8 cellular contexts compared by ENCODE assay signal in genomic region chr3:52288674-52289073, GRCh38. TPM values are rescaled to one million over a fixed set of nuclear protein-coding genes. Genes with fewer than 3 reads are reported as not detected.
DNase-seq lines count a peak whose midpoint lies in the region; ATAC-seq, FAIRE-seq and TF ChIP-seq lines count a peak whose summit lies in the region.

No MANE protein-coding gene starts in this region.

- H3K36me3 ChIP-seq in SJSA1 (peaks cover 23% of the 10 kb centered on the region), esophagus squamous epithelium (peaks cover 0 to 37% (median 10%) of the 10 kb centered on the region in 3 donors), sigmoid colon (peaks cover 0 to 20% (median 8%) of the 10 kb centered on the region in 4 donors), adrenal gland (replicated peaks in 1 of 2) (peaks cover 0 to 21% of the 10 kb centered on the region in 2 donors)

- H3K27ac ChIP-seq in SJSA1, result peak overlapping the region; percentile 100; the same call in 1 of the 2 replicates
- peak overlapping the region; percentile 99 to 100 (median 100) for H3K27ac ChIP-seq in esophagus squamous epithelium
- peak overlapping the region in 2 of 4 donors; percentile 97 to 99 for H3K27ac ChIP-seq in sigmoid colon
- H3K27ac ChIP-seq in adrenal gland, result no peak overlapping the region

- ATAC-seq in GM21447 (IDR thresholded peaks at IDR 0.05; ENCODE audit: unreplicated experiment) (no peak), GM18858 (IDR thresholded peaks at IDR 0.05; ENCODE audit: unreplicated experiment) (no peak)

- 92 to 98% methylated on average over 6 of the region's 6 CpGs for WGBS in esophagus squamous epithelium, 2 donors
- 80 to 92% methylated on average over 6 of the region's 6 CpGs for WGBS in sigmoid colon, 2 donors
- 91 to 94% (median 92%) methylated on average over 6 of the region's 6 CpGs for WGBS in adrenal gland, 4 donors

- TF ChIP-seq CTCF in GM12864 (IDR thresholded peaks at IDR 0.05; ENCODE audit: low read depth, low read length, missing control alignments) (no peak), esophagus squamous epithelium (IDR thresholded peaks at IDR 0.05) (no peak), sigmoid colon (IDR thresholded peaks at IDR 0.05) (no peak), adrenal gland (IDR thresholded peaks at IDR 0.05) (no peak)

- intact Hi-C loops in esophagus squamous epithelium (cut with DNase I) (no loop called here), sigmoid colon (cut with DNase I) (loop anchor here (2.0 to 5.0 kb wide), 2 partner anchors 50 to 291 kb away; partner anchors contain the start of gene RPL29), adrenal gland (cut with DNase I) (no loop called here)

- no peak for TF ChIP-seq EP300 in sigmoid colon (IDR thresholded peaks at IDR 0.05)

- FAIRE-seq in HTR-8/SVneo (lab: Jason Lieb, UNC), result no peak

- H3K4me1 ChIP-seq in SJSA1 (replicated peaks) (peaks cover 12% of the 10 kb centered on the region; the same call in 1 of the 2 replicates), esophagus squamous epithelium (peaks cover 5 to 26% (median 15%) of the 10 kb centered on the region in 3 donors), sigmoid colon (peaks cover 0 to 17% (median 10%) of the 10 kb centered on the region in 4 donors), adrenal gland (replicated peaks in 1 of 2) (peaks cover 4 to 21% of the 10 kb centered on the region in 2 donors)

- TF ChIP-seq POLR2A in esophagus squamous epithelium (IDR thresholded peaks at IDR 0.05), result no peak
- no peak for TF ChIP-seq POLR2A in sigmoid colon (IDR thresholded peaks at IDR 0.05)
- no peak for TF ChIP-seq POLR2A in adrenal gland (IDR thresholded peaks at IDR 0.05)

- DNase-seq in GM12864 (ENCODE audit: low read depth) (no peak), SJSA1 (ENCODE audit: low read depth in 1 of 2, low spot score in 2 of 2) (no peak), esophagus squamous epithelium (lab: John Stamatoyannopoulos, UW) (no peak), sigmoid colon (peak; percentile 36), adrenal gland (no peak), HTR-8/SVneo (ENCODE audit: insufficient read length, low spot score) (no peak)

- H3K9me3 ChIP-seq in SJSA1 (replicated peaks) (no peaks in the 10 kb centered on the region), esophagus squamous epithelium (no peaks in the 10 kb centered on the region), sigmoid colon (no peaks in the 10 kb centered on the region), adrenal gland (replicated peaks in 1 of 3) (no peaks in the 10 kb centered on the region)

- H3K4me3 ChIP-seq in GM12864 (ENCODE audit: low read depth, low read length) (peak overlapping the region; percentile 92), SJSA1 (peak overlapping the region; percentile 88), esophagus squamous epithelium (peak overlapping the region; percentile 70 to 93 (median 82)), sigmoid colon (peak overlapping the region in 3 of 4 donors; percentile 76 to 89 (median 79)), adrenal gland (peak overlapping the region in 2 of 4 donors; percentile 84 to 92)

- H3K27me3 ChIP-seq in SJSA1 (replicated peaks) (no peaks in the 10 kb centered on the region), esophagus squamous epithelium (no peaks in the 10 kb centered on the region), sigmoid colon (no peaks in the 10 kb centered on the region), adrenal gland (no peaks in the 10 kb centered on the region)

RNA-seq across cellular contexts. Expression of gene GLYCTK, which starts 1.0 kb away (rescaled TPM):
- total RNA-seq in SJSA1 (2014; rRNA removed; shearing (Covaris generic)), result 3.7 and 6.1 TPM in 2 replicates
- 1 to 10 TPM; 4.5 to 8.0 (median 7.5) TPM for total RNA-seq in esophagus squamous epithelium
- total RNA-seq in sigmoid colon, result 1 to 10 TPM; 1.6 to 4.6 (median 3.8) TPM
- polyA plus RNA-seq in sigmoid colon, result 10 to 100 TPM; 20.4 to 48.2 (median 48.1) TPM
- 10 to 100 TPM in 6 of 8 donors, 1 to 10 TPM in 2; 8.2 to 17.9 (median 13.7) TPM for total RNA-seq in adrenal gland
- 10 to 100 TPM in 2 of 3 donors, 1 to 10 TPM in 1; 4.9 to 31.7 (median 18.0) TPM for polyA plus RNA-seq in adrenal gland

RNA-seq across cellular contexts. Expression of gene WDR82, which starts 10.2 kb away (rescaled TPM):
- 24.1 and 37.0 TPM in 2 replicates for total RNA-seq in SJSA1 (2014; rRNA removed; shearing (Covaris generic))
- total RNA-seq in esophagus squamous epithelium (10 to 100 TPM; 42.7 to 58.7 (median 52.9) TPM), sigmoid colon (10 to 100 TPM; 44.4 to 54.9 (median 48.0) TPM), adrenal gland (10 to 100 TPM; 44.6 to 84.0 (median 59.9) TPM)
- polyA plus RNA-seq in sigmoid colon (10 to 100 TPM; 22.2 to 50.2 (median 28.4) TPM), adrenal gland (10 to 100 TPM; 23.8 to 74.2 (median 24.6) TPM)

RNA-seq across cellular contexts. Expression of gene DNAH1, which starts 27.4 kb away (rescaled TPM):
- total RNA-seq in SJSA1 (2014; rRNA removed; shearing (Covaris generic)), result 0.47 and 1.1 TPM in 2 replicates
- 1 to 10 TPM; 1.3 to 5.9 (median 1.9) TPM for total RNA-seq in esophagus squamous epithelium
- total RNA-seq in sigmoid colon, result 1 to 10 TPM; 2.3 to 8.6 (median 6.1) TPM
- polyA plus RNA-seq in sigmoid colon, result 1 to 10 TPM; 1.2 to 7.7 (median 1.4) TPM
- 10 to 100 TPM in 4 of 8 donors, 1 to 10 TPM in 4; 4.3 to 14.0 (median 9.0) TPM for total RNA-seq in adrenal gland
- polyA plus RNA-seq in adrenal gland, result 10 to 100 TPM in 2 of 3 donors, 1 to 10 TPM in 1; 2.1 to 24.4 (median 16.6) TPM

RNA-seq across cellular contexts. Expression of gene PPM1M, which starts 43.1 kb away (rescaled TPM):
- total RNA-seq in SJSA1 (2014; rRNA removed; shearing (Covaris generic)), result 5.5 and 7.7 TPM in 2 replicates
- 10 to 100 TPM in 3 of 4 donors, 1 to 10 TPM in 1; 3.2 to 25.6 (median 12.3) TPM for total RNA-seq in esophagus squamous epithelium
- 10 to 100 TPM; 21.7 to 28.2 (median 24.8) TPM for total RNA-seq in sigmoid colon
- polyA plus RNA-seq in sigmoid colon, result 10 to 100 TPM in 2 of 3 donors, 1 to 10 TPM in 1; 5.8 to 16.9 (median 11.4) TPM
- total RNA-seq in adrenal gland, result 10 to 100 TPM; 10.5 to 28.0 (median 22.1) TPM
- polyA plus RNA-seq in adrenal gland, result 10 to 100 TPM in 2 of 3 donors, 1 to 10 TPM in 1; 9.1 to 29.8 (median 23.1) TPM

RNA-seq across cellular contexts. Expression of gene TWF2, which starts 49.7 kb away (rescaled TPM):
- 61.1 and 66.5 TPM in 2 replicates for total RNA-seq in SJSA1 (2014; rRNA removed; shearing (Covaris generic))
- total RNA-seq in esophagus squamous epithelium, result 10 to 100 TPM; 31.6 to 74.9 (median 55.7) TPM
- 10 to 100 TPM; 40.4 to 57.3 (median 50.8) TPM for total RNA-seq in sigmoid colon
- polyA plus RNA-seq in sigmoid colon, result 10 to 100 TPM; 62.5 to 79.3 (median 65.3) TPM
- 10 to 100 TPM; 31.7 to 95.6 (median 59.4) TPM for total RNA-seq in adrenal gland
- polyA plus RNA-seq in adrenal gland, result 10 to 100 TPM; 13.6 to 28.2 (median 26.1) TPM

Comparison
In these comparisons a context has a peak if more than half of its experiments do, and no peak if none do; other contexts are left out.
1. H3K27ac ChIP-seq: peak in SJSA1 (single experiment) and esophagus squamous epithelium (4 of 4); none in adrenal gland (0 of 5).